Comparison of ENCODE assay signal across 15 cellular contexts in genomic region chr6:95093154-95093553, GRCh38.
"Had no signal": no experiment of that assay in that cellular context is flagged by ENCODE, and none has a peak within 500 bp of the region (broad histone marks: within the 10 kb centered on the region; RNA-seq: fewer than 3 reads in every experiment).

No MANE protein-coding gene starts in this region.

- H3K27me3 ChIP-seq: gastrocnemius medialis, uterus had no signal

- ATAC-seq: activated T-helper 17 cell treated with anti-CD3 and anti-CD28 coated beads, Interleukin-2, amount 50 U/mL, for 72 hours; gastrocnemius medialis; T-helper 17 cell had no signal

- H3K27ac ChIP-seq: adrenal gland, gastrocnemius medialis, skin epidermis, tibial artery, uterus had no signal

- H3K4me1 ChIP-seq: adrenal gland, gastrocnemius medialis, uterus had no signal

- H3K36me3 ChIP-seq: adrenal gland, gastrocnemius medialis, tibial artery, uterus had no signal

- FAIRE-seq: TTC549 had no signal

- DNase-seq: activated B cell treated with CpG ODN at 0.5 μM for 24 hours; activated CD4-positive, alpha-beta T cell treated with anti-CD3 and anti-CD28 coated beads, Interleukin-2, amount 10 ng/mL, durations not matched to agents 24 days and 14 days; activated naive CD4-positive, alpha-beta T cell treated with anti-CD3 and anti-CD28 coated beads for 36 hours; adrenal gland; gastrocnemius medialis; kidney glomerular epithelial cell; midbrain; naive B cell; posterior cingulate gyrus; T-helper 17 cell; tibial artery; uterus had no signal

- H3K9me3 ChIP-seq: gastrocnemius medialis, tibial artery, uterus had no signal

- H3K4me3 ChIP-seq: adrenal gland, gastrocnemius medialis, skin epidermis, tibial artery, uterus had no signal
